Comparison of ENCODE assay signal across 17 cellular contexts in genomic region chr22:40218152-40218551, GRCh38. TPM values are rescaled to one million over a fixed set of nuclear protein-coding genes. Genes with fewer than 3 reads are reported as not detected.
A peak's percentile ranks its signal among the peaks of the same experiment; 100 is the strongest.
DNase-seq lines count a peak whose midpoint lies in the region; ATAC-seq and TF ChIP-seq lines count a peak whose summit lies in the region.
"Had no signal": no experiment of that assay in that cellular context is flagged by ENCODE, and none has a peak within 500 bp of the region (broad histone marks: within the 10 kb centered on the region; RNA-seq: fewer than 3 reads in every experiment).

No MANE protein-coding gene starts in this region.

- peak; percentile 26 for DNase-seq in activated T-cell treated with anti-CD3 and anti-CD28 coated beads, Interleukin-2, amount 50 U/mL, for 24 hours
- no peak for DNase-seq in activated T-cell treated with anti-CD3 and anti-CD28 coated beads, Interleukin-2, amount 50 U/mL, for 1 hour
- DNase-seq in T-cell, result no peak
- no peak for DNase-seq in endodermal cell
- DNase-seq in stimulated activated effector memory CD8-positive, alpha-beta T cell treated with anti-CD3 and anti-CD28 coated beads, Interleukin-12 subunit alpha, Interleukin-12 subunit beta, amount 100 ng/mL, for 72 hours (ENCODE audit: low spot score in 2 of 2), result no peak
- DNase-seq in activated gamma-delta T cell treated with Interleukin-2 at 50 U/mL for 16 hours, result no peak
- no peak for DNase-seq in left lobe of liver (ENCODE audit: low spot score)
- no peak for DNase-seq in SHP77 treated with DMSO at 0.1 percent for 48 hours (lab: John Stamatoyannopoulos, UW)
- DNase-seq: ACHN; amniotic stem cell; GM23248; left ventricle myocardium superior; NCI-H1105; NCI-H82; stimulated activated naive CD8-positive, alpha-beta T cell treated with anti-CD3 and anti-CD28 coated beads, Interleukin-15, amount 100 ng/mL, for 72 hours had no signal

- H3K27ac Mint-ChIP-seq in activated T-cell treated with anti-CD3 and anti-CD28 coated beads, Interleukin-2, amount 50 U/mL, for 24 hours, result peak overlapping the region; percentile 80
- H3K27ac Mint-ChIP-seq in T-cell, result peak overlapping the region; percentile 93 to 97
- peak overlapping the region; percentile 76 for H3K27ac Mint-ChIP-seq in endodermal cell
- peak overlapping the region; percentile 93 for H3K27ac Mint-ChIP-seq in stimulated activated effector memory CD8-positive, alpha-beta T cell treated with anti-CD3 and anti-CD28 coated beads, Interleukin-12 subunit alpha, Interleukin-12 subunit beta, amount 100 ng/mL, for 72 hours
- H3K27ac Mint-ChIP-seq: stimulated activated naive CD8-positive, alpha-beta T cell treated with anti-CD3 and anti-CD28 coated beads, Interleukin-15, amount 100 ng/mL, for 72 hours had no signal

- H3K36me3 ChIP-seq in endodermal cell (ENCODE audit: control insufficient read depth, insufficient read depth, low read length), result peaks cover 7% of the 10 kb centered on the region

- no peaks in the 10 kb centered on the region for H3K27me3 Mint-ChIP-seq in activated T-cell treated with anti-CD3 and anti-CD28 coated beads, Interleukin-2, amount 50 U/mL, for 24 hours
- H3K27me3 Mint-ChIP-seq in T-cell, result no peaks in the 10 kb centered on the region
- H3K27me3 Mint-ChIP-seq in endodermal cell (ENCODE audit: insufficient read depth), result no peaks in the 10 kb centered on the region
- H3K27me3 Mint-ChIP-seq: stimulated activated naive CD8-positive, alpha-beta T cell treated with anti-CD3 and anti-CD28 coated beads, Interleukin-15, amount 100 ng/mL, for 72 hours had no signal

- ATAC-seq in T-cell (replicated peaks in 1 of 4) (peak in 3 of 4 experiments; percentile 31 to 61 (median 41)), left lobe of liver (no peak)
- no peak for ATAC-seq in stimulated activated effector memory CD8-positive, alpha-beta T cell treated with anti-CD3 and anti-CD28 coated beads, Interleukin-12 subunit alpha, Interleukin-12 subunit beta, amount 100 ng/mL, for 72 hours
- ATAC-seq: left ventricle myocardium superior; stimulated activated naive CD8-positive, alpha-beta T cell treated with anti-CD3 and anti-CD28 coated beads, Interleukin-15, amount 100 ng/mL, for 72 hours had no signal

- peaks cover 8% of the 10 kb centered on the region for H3K36me3 Mint-ChIP-seq in activated T-cell treated with anti-CD3 and anti-CD28 coated beads, Interleukin-2, amount 50 U/mL, for 24 hours (ENCODE audit: low read depth)
- H3K36me3 Mint-ChIP-seq in T-cell (peaks cover 6% of the 10 kb centered on the region), endodermal cell (ENCODE audit: low read depth) (peaks cover 15% of the 10 kb centered on the region)
- H3K36me3 Mint-ChIP-seq in stimulated activated effector memory CD8-positive, alpha-beta T cell treated with anti-CD3 and anti-CD28 coated beads, Interleukin-12 subunit alpha, Interleukin-12 subunit beta, amount 100 ng/mL, for 72 hours, result no peaks in the 10 kb centered on the region

- no peaks in the 10 kb centered on the region for H3K27me3 ChIP-seq in endodermal cell (ENCODE audit: control insufficient read depth, insufficient read depth, low read length, poor library complexity, severe bottlenecking)

- no peak overlapping the region for H3K4me3 Mint-ChIP-seq in activated T-cell treated with anti-CD3 and anti-CD28 coated beads, Interleukin-2, amount 50 U/mL, for 24 hours
- H3K4me3 Mint-ChIP-seq in T-cell (peak overlapping the region in 2 of 3 donors; percentile 21 to 73), endodermal cell (no peak overlapping the region)
- H3K4me3 Mint-ChIP-seq in stimulated activated effector memory CD8-positive, alpha-beta T cell treated with anti-CD3 and anti-CD28 coated beads, Interleukin-12 subunit alpha, Interleukin-12 subunit beta, amount 100 ng/mL, for 72 hours, result no peak overlapping the region
- H3K4me3 Mint-ChIP-seq: stimulated activated naive CD8-positive, alpha-beta T cell treated with anti-CD3 and anti-CD28 coated beads, Interleukin-15, amount 100 ng/mL, for 72 hours had no signal

- CTCF ChIA-PET in T-cell (lab: Charles Lee), result interaction anchor here (0.6 to 1.0 kb wide), 4 partner anchors 54 to 131 kb away, joined by 3 to 7 read pairs (median 4); no protein-coding TSS in a partner anchor

- no peak overlapping the region for H3K27ac ChIP-seq in endodermal cell (ENCODE audit: low read depth, low read length)
- H3K27ac ChIP-seq: GM23248, HL-60, KMS-11 had no signal

- peaks cover 24% of the 10 kb centered on the region for H3K4me1 ChIP-seq in endodermal cell (ENCODE audit: control insufficient read depth, insufficient read depth, low read length)

- POLR2A ChIA-PET in T-cell (lab: Charles Lee), result interaction anchor here in 1 of 2 donors (0.7 kb wide), 1 partner anchor 110 kb away, joined by 7 read pairs; no protein-coding TSS in a partner anchor

- H3K9me3 ChIP-seq in endodermal cell (ENCODE audit: control insufficient read depth, low read length), result no peaks in the 10 kb centered on the region

- peaks cover 84% of the 10 kb centered on the region for H3K4me1 Mint-ChIP-seq in activated T-cell treated with anti-CD3 and anti-CD28 coated beads, Interleukin-2, amount 50 U/mL, for 24 hours (ENCODE audit: low read depth)
- H3K4me1 Mint-ChIP-seq in T-cell (peaks cover 86 to 88% (median 86%) of the 10 kb centered on the region in 3 donors), endodermal cell (peaks cover 44% of the 10 kb centered on the region)
- H3K4me1 Mint-ChIP-seq in stimulated activated effector memory CD8-positive, alpha-beta T cell treated with anti-CD3 and anti-CD28 coated beads, Interleukin-12 subunit alpha, Interleukin-12 subunit beta, amount 100 ng/mL, for 72 hours, result peaks cover 69% of the 10 kb centered on the region

- no peak for TF ChIP-seq CTCF in endodermal cell (conservative IDR thresholded peaks at IDR 0.05)

- H3K4me3 ChIP-seq in endodermal cell (ENCODE audit: low read length), result peak overlapping the region; percentile 8
- H3K4me3 ChIP-seq: GM23248 had no signal

- WGBS in endodermal cell (ENCODE audit: insufficient coverage in 1 of 2, insufficient read length in 1 of 2), 2 experiments, result 88% methylated on average over 2 to 4 of the region's 4 CpGs

- no peaks in the 10 kb centered on the region for H3K9me3 Mint-ChIP-seq in activated T-cell treated with anti-CD3 and anti-CD28 coated beads, Interleukin-2, amount 50 U/mL, for 24 hours
- H3K9me3 Mint-ChIP-seq in T-cell (no peaks in the 10 kb centered on the region), endodermal cell (no peaks in the 10 kb centered on the region)
- H3K9me3 Mint-ChIP-seq in stimulated activated effector memory CD8-positive, alpha-beta T cell treated with anti-CD3 and anti-CD28 coated beads, Interleukin-12 subunit alpha, Interleukin-12 subunit beta, amount 100 ng/mL, for 72 hours, result no peaks in the 10 kb centered on the region
- H3K9me3 Mint-ChIP-seq: stimulated activated naive CD8-positive, alpha-beta T cell treated with anti-CD3 and anti-CD28 coated beads, Interleukin-15, amount 100 ng/mL, for 72 hours had no signal

- no peak overlapping the region for H3K9ac ChIP-seq in endodermal cell (ENCODE audit: extremely low read depth, low read length, poor library complexity, severe bottlenecking)
- H3K9ac ChIP-seq: GM23248, KMS-11 had no signal

RNA-seq across cellular contexts. Expression of gene TNRC6B, which starts 40.4 kb away (rescaled TPM):
- total RNA-seq in T-cell (100 to 1,000 TPM; 122 to 173 (median 143) TPM), endodermal cell (10 to 100 TPM; 57.5 to 62.5 TPM), left lobe of liver (29.0 TPM)
- 13.7 TPM for polyA plus RNA-seq in endodermal cell (2013, experiment 1 of 2)
- polyA plus RNA-seq in endodermal cell (2013, experiment 2 of 2), result 14.7 TPM

Comparison
In these comparisons a context has a peak if more than half of its experiments do, and no peak if none do; other contexts are left out.
1. H3K4me3 Mint-ChIP-seq: peak in T-cell (2 of 3); none in activated T-cell treated with anti-CD3 and anti-CD28 coated beads, Interleukin-2, amount 50 U/mL, for 24 hours (single experiment), endodermal cell (single experiment) and stimulated activated effector memory CD8-positive, alpha-beta T cell treated with anti-CD3 and anti-CD28 coated beads, Interleukin-12 subunit alpha, Interleukin-12 subunit beta, amount 100 ng/mL, for 72 hours (single experiment).
2. ATAC-seq: peak in T-cell (3 of 4); none in stimulated activated effector memory CD8-positive, alpha-beta T cell treated with anti-CD3 and anti-CD28 coated beads, Interleukin-12 subunit alpha, Interleukin-12 subunit beta, amount 100 ng/mL, for 72 hours (single experiment) and left lobe of liver (single experiment).
3. Peak in every context shown above with its lines, with median percentiles within 50 percentile points of each other: H3K27ac Mint-ChIP-seq.